ENCODE assay signal across 17 cellular contexts in the genomic region with DNA sequence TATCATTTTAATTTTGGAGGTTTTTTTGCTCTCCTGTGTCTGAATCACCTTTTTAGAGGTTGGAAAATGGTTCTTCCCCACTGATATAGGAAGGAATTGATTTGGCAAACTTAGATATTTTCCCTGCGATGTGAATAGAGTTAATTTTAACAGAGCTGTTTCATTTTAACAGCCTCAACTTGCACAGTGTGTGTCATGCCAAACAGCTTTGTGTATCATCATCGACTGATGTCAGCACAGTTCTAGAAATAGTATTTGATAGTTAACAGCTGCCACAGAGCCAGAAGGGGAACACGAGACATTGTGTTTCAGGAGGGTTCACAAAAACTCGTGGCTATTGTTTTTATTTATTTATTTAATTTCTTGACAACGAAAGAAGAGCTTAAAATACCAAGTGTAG.
A peak's percentile ranks its signal among the peaks of the same experiment; 100 is the strongest.
DNase-seq lines count a peak whose midpoint lies in the region; ATAC-seq, FAIRE-seq and TF ChIP-seq lines count a peak whose summit lies in the region.
"Had no signal": no experiment of that assay in that cellular context is flagged by ENCODE, and none has a peak within 500 bp of the region (broad histone marks: within the 10 kb centered on the region; RNA-seq: fewer than 3 reads in every experiment).

No MANE protein-coding gene starts in this region.

- H3K4me3 ChIP-seq in astrocyte (ENCODE audit: insufficient read depth, low read depth, low read length) = no peak overlapping the region
- no peak overlapping the region for H3K4me3 ChIP-seq in ovary
- H3K4me3 ChIP-seq: BLaER1, HAP-1, MG63, stomach had no signal

- no peak for TF ChIP-seq POLR2A in ovary (IDR thresholded peaks at IDR 0.05)

- TF ChIP-seq EP300 in ovary (IDR thresholded peaks at IDR 0.05) = no peak

- H4K20me1 ChIP-seq in astrocyte (ENCODE audit: insufficient read depth, low read length) = no peaks in the 10 kb centered on the region
- H4K20me1 ChIP-seq: BLaER1 had no signal

- H3K36me3 Mint-ChIP-seq in astrocyte (ENCODE audit: low read depth, unreplicated experiment) = peaks cover 2% of the 10 kb centered on the region

- H3K9ac ChIP-seq in astrocyte (ENCODE audit: low read length) = no peak overlapping the region
- H3K9ac ChIP-seq: BLaER1 had no signal

- no peaks in the 10 kb centered on the region for H3K9me3 ChIP-seq in astrocyte (ENCODE audit: insufficient read depth, low read depth, low read length)
- H3K9me3 ChIP-seq in ovary = no peaks in the 10 kb centered on the region
- H3K9me3 ChIP-seq: HAP-1, MG63, stomach had no signal

- no peaks in the 10 kb centered on the region for H3K4me1 ChIP-seq in astrocyte (ENCODE audit: insufficient read depth, low read length)
- peaks cover 5% of the 10 kb centered on the region for H3K4me1 ChIP-seq in ovary (ENCODE audit: insufficient read depth)
- H3K4me1 ChIP-seq: BLaER1, HAP-1 had no signal

- H3K4me1 Mint-ChIP-seq in astrocyte (ENCODE audit: low read depth, unreplicated experiment) = peaks cover 3% of the 10 kb centered on the region

- H3K27ac Mint-ChIP-seq in astrocyte (ENCODE audit: unreplicated experiment) = no peak overlapping the region
- H3K27ac Mint-ChIP-seq: activated CD4-positive, alpha-beta T cell treated with anti-CD3 and anti-CD28 coated beads, Interleukin-2, amount 10 ng/mL, durations not matched to agents 7 days and 5 days; activated T-cell treated with anti-CD3 and anti-CD28 coated beads, Interleukin-2, amount 50 U/mL, for 72 hours had no signal

- no peaks in the 10 kb centered on the region for H3K79me2 ChIP-seq in astrocyte (ENCODE audit: insufficient read depth, low read length)

- intact Hi-C loops in Right ventricle myocardium superior (cut with DNase I) = no loop called here
- intact Hi-C loops in ovary (cut with DNase I) = no loop called here

- no peaks in the 10 kb centered on the region for H3K27me3 Mint-ChIP-seq in astrocyte (ENCODE audit: low read depth, unreplicated experiment)
- H3K27me3 Mint-ChIP-seq: activated CD4-positive, alpha-beta T cell treated with anti-CD3 and anti-CD28 coated beads, Interleukin-2, amount 10 ng/mL, durations not matched to agents 7 days and 5 days had no signal

- H3K4me3 Mint-ChIP-seq in astrocyte (ENCODE audit: unreplicated experiment) = no peak overlapping the region
- H3K4me3 Mint-ChIP-seq: activated CD4-positive, alpha-beta T cell treated with anti-CD3 and anti-CD28 coated beads, Interleukin-2, amount 10 ng/mL, durations not matched to agents 7 days and 5 days; activated T-cell treated with anti-CD3 and anti-CD28 coated beads, Interleukin-2, amount 50 U/mL, for 72 hours had no signal

- FAIRE-seq in astrocyte (lab: Jason Lieb, UNC) = no peak

- H3K9me3 Mint-ChIP-seq in astrocyte (ENCODE audit: unreplicated experiment) = peaks cover 6% of the 10 kb centered on the region

- TF ChIP-seq CTCF in astrocyte (IDR thresholded peaks at IDR 0.05; ENCODE audit: insufficient read depth, low read depth, low read length) (no peak), ovary (IDR thresholded peaks at IDR 0.05) (no peak)

- WGBS in ovary, 3 donors = 4 to 8% (median 8%) methylated on average over 5 of the region's 5 CpGs

- no peak overlapping the region for H3K4me2 ChIP-seq in astrocyte (ENCODE audit: low read length)
- H3K4me2 ChIP-seq: BLaER1 had no signal

- DNase-seq in GM03348 (ENCODE audit: low spot score) = peak; percentile 62
- peak; percentile 20 for DNase-seq in astrocyte (ENCODE audit: low read depth)
- no peak for DNase-seq in Right ventricle myocardium superior
- peak in 3 of 5 donors; percentile 12 to 44 (median 22) for DNase-seq in ovary
- no peak for DNase-seq in NOMO-1 (lab: John Stamatoyannopoulos, UW; ENCODE audit: unreplicated experiment in 2 of 2)
- no peak for DNase-seq in islet precursor cell
- no peak for DNase-seq in HT-29 (ENCODE audit: low spot score)
- no peak for DNase-seq in NCI-H1930 (lab: John Stamatoyannopoulos, UW)
- DNase-seq: activated CD4-positive, alpha-beta T cell treated with anti-CD3 and anti-CD28 coated beads, Interleukin-2, amount 10 ng/mL, durations not matched to agents 7 days and 5 days; activated T-cell treated with anti-CD3 and anti-CD28 coated beads, Interleukin-2, amount 50 U/mL, for 72 hours; amniotic stem cell; MG63; NCI-H226; stomach had no signal

- H3K27me3 ChIP-seq in astrocyte (ENCODE audit: insufficient read depth, low read length) (no peaks in the 10 kb centered on the region), ovary (no peaks in the 10 kb centered on the region)
- H3K27me3 ChIP-seq: BLaER1, MG63, stomach had no signal

- H3K36me3 ChIP-seq in astrocyte (ENCODE audit: insufficient read depth, low read length) (no peaks in the 10 kb centered on the region), ovary (no peaks in the 10 kb centered on the region)
- H3K36me3 ChIP-seq: BLaER1, HAP-1, MG63, stomach had no signal

- no peak overlapping the region for H2AFZ ChIP-seq in astrocyte (ENCODE audit: low read depth, low read length)

- ATAC-seq in Right ventricle myocardium superior (ENCODE audit: poor library complexity) = peak; percentile 96
- ATAC-seq: activated T-cell treated with anti-CD3 and anti-CD28 coated beads, Interleukin-2, amount 50 U/mL, for 72 hours; Panc1 had no signal

- no peak overlapping the region for H3K27ac ChIP-seq in astrocyte (ENCODE audit: low read depth, low read length)
- H3K27ac ChIP-seq in ovary = peak overlapping the region in 1 of 2 donors; percentile 29
- H3K27ac ChIP-seq: BLaER1, stomach had no signal

Comparison
In these comparisons a context has a peak if more than half of its experiments do, and no peak if none do; other contexts are left out.
1. DNase-seq: peak in GM03348 (single experiment), astrocyte (single experiment) and ovary (3 of 5); none in Right ventricle myocardium superior (single experiment), NOMO-1 (0 of 2), islet precursor cell (single experiment), HT-29 (single experiment) and NCI-H1930 (0 of 2).